ENCODE assay signal across 1 cellular context in the genomic region with DNA sequence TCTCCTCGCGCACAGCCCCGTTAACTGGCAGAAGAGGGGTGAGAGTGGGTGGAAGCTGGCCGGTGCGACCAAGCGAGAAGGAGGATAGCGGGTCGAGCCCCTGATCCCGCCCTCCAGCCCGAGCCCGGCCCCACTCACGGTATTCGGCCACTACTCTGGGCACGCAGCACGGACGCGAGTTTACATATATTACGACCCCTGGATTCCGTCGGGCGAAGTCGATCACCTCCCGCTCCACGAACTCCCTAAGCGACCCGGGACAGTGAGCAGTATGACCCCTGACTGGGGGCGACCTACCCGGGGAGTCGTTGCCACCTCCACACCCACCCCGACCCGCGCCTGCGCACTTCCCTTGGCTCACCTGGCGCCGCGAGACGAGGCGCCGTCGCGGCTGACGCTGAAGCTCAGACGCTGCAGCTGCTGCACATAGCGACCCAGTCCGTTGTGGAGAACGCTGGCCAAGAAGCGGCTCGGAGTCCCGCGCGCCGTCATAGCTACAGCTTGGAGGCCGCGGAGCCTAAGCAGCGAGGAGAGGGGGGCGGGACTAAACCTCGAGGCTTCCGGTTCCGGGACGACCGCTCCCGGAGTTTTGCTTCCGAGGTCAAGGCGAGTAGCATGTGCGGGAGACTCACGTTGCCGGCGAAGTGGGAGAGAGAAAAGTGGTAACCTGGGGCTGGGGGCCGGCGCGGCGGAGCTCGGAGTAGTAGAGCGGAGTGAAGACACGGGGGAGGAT.
TF ChIP-seq lines count a peak whose summit lies in the region.

A gene (minus strand): TSS at position 546 of the 733 bp plus-strand sequence. CDS start 54 bp downstream, at position 492.
A gene (plus strand): TSS at position 592 of the 733 bp plus-strand sequence. CDS start 668 bp downstream, outside the sequence.

TF ChIP-seq in K562, 482 proteins besides CTCF, POLR2A, EP300 and RAD21 (continued from another document and continues in another):
- TF ChIP-seq PHB (CRISPR knock-in tag; IDR thresholded peaks at IDR 0.05) (no peak), ZC3H11A (IDR thresholded peaks at IDR 0.05; ENCODE audit: low read depth, low read length) (no peak), POLR2AphosphoS2 (IDR thresholded peaks at IDR 0.05; ENCODE audit: low read length) (no peak), ZNF316 (IDR thresholded peaks at IDR 0.05) (no peak), PHTF2 (CRISPR knock-in tag; IDR thresholded peaks at IDR 0.05) (no peak), HDAC3 (IDR thresholded peaks at IDR 0.05; ENCODE audit: borderline replicate concordance, partially characterized antibody) (no peak), ARID1B (IDR thresholded peaks at IDR 0.05) (0 out of 2 replicates have a peak, but pooled peaks have one; percentile 6), ZNF507 (tag; conservative IDR thresholded peaks at IDR 0.05) (no peak), MYNN (IDR thresholded peaks at IDR 0.05) (no peak), MYNN (CRISPR knock-in tag; IDR thresholded peaks at IDR 0.05) (no peak), STAT5B (CRISPR knock-in tag; IDR thresholded peaks at IDR 0.05) (no peak), ERF (CRISPR knock-in tag; IDR thresholded peaks at IDR 0.05) (no peak), NR3C1 (CRISPR knock-in tag; IDR thresholded peaks at IDR 0.05) (no peak), HNRNPUL1 (IDR thresholded peaks at IDR 0.05; ENCODE audit: low read length) (no peak), GTF2E2 (tag; IDR thresholded peaks at IDR 0.05) (no peak), ZNF134 (CRISPR knock-in tag; conservative IDR thresholded peaks at IDR 0.05) (no peak), NUFIP1 (IDR thresholded peaks at IDR 0.05; ENCODE audit: partially characterized antibody) (no peak), MEIS2 (IDR thresholded peaks at IDR 0.05; ENCODE audit: partially characterized antibody) (peak; percentile 30), FOXK1 (CRISPR knock-in tag; IDR thresholded peaks at IDR 0.05; ENCODE audit: borderline replicate concordance) (no peak), RBBP5 (IDR thresholded peaks at IDR 0.05; ENCODE audit: borderline replicate concordance, insufficient read depth, low read length, poor library complexity, severe bottlenecking) (peak; percentile 90), ZNF124 (CRISPR knock-in tag; IDR thresholded peaks at IDR 0.05) (no peak), NR1H2 (CRISPR knock-in tag; IDR thresholded peaks at IDR 0.05) (no peak), ASH1L (IDR thresholded peaks at IDR 0.05; ENCODE audit: borderline replicate concordance, low read depth, partially characterized antibody) (no peak), HSF4 (CRISPR knock-in tag; IDR thresholded peaks at IDR 0.05; ENCODE audit: borderline replicate concordance) (no peak), CBX8 (IDR thresholded peaks at IDR 0.05; ENCODE audit: borderline replicate concordance, extremely low read depth, low read depth, low read length, poor library complexity, severe bottlenecking) (no peak)
- TF ChIP-seq, protein P1, sequence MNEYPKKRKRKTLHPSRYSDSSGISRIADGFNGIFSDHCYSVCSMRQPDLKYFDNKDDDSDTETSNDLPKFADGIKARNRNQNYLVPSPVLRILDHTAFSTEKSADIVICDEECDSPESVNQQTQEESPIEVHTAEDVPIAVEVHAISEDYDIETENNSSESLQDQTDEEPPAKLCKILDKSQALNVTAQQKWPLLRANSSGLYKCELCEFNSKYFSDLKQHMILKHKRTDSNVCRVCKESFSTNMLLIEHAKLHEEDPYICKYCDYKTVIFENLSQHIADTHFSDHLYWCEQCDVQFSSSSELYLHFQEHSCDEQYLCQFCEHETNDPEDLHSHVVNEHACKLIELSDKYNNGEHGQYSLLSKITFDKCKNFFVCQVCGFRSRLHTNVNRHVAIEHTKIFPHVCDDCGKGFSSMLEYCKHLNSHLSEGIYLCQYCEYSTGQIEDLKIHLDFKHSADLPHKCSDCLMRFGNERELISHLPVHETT (CRISPR knock-in tag; conservative IDR thresholded peaks at IDR 0.05 in 1 of 2, IDR thresholded peaks at IDR 0.05 in 1 of 2), result no peak
- TF ChIP-seq, protein P2, sequence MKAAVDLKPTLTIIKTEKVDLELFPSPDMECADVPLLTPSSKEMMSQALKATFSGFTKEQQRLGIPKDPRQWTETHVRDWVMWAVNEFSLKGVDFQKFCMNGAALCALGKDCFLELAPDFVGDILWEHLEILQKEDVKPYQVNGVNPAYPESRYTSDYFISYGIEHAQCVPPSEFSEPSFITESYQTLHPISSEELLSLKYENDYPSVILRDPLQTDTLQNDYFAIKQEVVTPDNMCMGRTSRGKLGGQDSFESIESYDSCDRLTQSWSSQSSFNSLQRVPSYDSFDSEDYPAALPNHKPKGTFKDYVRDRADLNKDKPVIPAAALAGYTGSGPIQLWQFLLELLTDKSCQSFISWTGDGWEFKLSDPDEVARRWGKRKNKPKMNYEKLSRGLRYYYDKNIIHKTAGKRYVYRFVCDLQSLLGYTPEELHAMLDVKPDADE (conservative IDR thresholded peaks at IDR 0.05; ENCODE audit: control insufficient read depth, low read depth, low read length), result no peak; the same call in 1 of the 2 replicates
- TF ChIP-seq, protein P3, sequence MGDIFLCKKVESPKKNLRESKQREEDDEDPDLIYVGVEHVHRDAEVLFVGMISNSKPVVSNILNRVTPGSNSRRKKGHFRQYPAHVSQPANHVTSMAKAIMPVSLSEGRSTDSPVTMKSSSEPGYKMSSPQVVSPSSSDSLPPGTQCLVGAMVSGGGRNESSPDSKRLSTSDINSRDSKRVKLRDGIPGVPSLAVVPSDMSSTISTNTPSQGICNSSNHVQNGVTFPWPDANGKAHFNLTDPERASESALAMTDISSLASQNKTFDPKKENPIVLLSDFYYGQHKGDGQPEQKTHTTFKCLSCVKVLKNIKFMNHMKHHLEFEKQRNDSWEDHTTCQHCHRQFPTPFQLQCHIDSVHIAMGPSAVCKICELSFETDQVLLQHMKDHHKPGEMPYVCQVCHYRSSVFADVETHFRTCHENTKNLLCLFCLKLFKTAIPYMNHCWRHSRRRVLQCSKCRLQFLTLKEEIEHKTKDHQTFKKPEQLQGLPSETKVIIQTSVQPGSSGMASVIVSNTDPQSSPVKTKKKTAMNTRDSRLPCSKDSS (IDR thresholded peaks at IDR 0.05; ENCODE audit: low read depth, partially characterized antibody), result no peak
- TF ChIP-seq, protein P4, sequence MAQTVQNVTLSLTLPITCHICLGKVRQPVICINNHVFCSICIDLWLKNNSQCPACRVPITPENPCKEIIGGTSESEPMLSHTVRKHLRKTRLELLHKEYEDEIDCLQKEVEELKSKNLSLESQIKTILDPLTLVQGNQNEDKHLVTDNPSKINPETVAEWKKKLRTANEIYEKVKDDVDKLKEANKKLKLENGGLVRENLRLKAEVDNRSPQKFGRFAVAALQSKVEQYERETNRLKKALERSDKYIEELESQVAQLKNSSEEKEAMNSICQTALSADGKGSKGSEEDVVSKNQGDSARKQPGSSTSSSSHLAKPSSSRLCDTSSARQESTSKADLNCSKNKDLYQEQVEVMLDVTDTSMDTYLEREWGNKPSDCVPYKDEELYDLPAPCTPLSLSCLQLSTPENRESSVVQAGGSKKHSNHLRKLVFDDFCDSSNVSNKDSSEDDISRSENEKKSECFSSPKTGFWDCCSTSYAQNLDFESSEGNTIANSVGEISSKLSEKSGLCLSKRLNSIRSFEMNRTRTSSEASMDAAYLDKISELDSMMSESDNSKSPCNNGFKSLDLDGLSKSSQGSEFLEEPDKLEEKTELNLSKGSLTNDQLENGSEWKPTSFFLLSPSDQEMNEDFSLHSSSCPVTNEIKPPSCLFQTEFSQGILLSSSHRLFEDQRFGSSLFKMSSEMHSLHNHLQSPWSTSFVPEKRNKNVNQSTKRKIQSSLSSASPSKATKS (CRISPR knock-in tag; IDR thresholded peaks at IDR 0.05), result no peak
- TF ChIP-seq, protein P5, sequence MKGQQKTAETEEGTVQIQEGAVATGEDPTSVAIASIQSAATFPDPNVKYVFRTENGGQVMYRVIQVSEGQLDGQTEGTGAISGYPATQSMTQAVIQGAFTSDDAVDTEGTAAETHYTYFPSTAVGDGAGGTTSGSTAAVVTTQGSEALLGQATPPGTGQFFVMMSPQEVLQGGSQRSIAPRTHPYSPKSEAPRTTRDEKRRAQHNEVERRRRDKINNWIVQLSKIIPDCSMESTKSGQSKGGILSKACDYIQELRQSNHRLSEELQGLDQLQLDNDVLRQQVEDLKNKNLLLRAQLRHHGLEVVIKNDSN (CRISPR knock-in tag; IDR thresholded peaks at IDR 0.05), result no peak
- TF ChIP-seq, protein P6, sequence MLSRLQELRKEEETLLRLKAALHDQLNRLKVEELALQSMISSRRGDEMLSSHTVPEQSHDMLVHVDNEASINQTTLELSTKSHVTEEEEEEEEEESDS (CRISPR knock-in tag; IDR thresholded peaks at IDR 0.05), result no peak
- TF ChIP-seq, protein P7, sequence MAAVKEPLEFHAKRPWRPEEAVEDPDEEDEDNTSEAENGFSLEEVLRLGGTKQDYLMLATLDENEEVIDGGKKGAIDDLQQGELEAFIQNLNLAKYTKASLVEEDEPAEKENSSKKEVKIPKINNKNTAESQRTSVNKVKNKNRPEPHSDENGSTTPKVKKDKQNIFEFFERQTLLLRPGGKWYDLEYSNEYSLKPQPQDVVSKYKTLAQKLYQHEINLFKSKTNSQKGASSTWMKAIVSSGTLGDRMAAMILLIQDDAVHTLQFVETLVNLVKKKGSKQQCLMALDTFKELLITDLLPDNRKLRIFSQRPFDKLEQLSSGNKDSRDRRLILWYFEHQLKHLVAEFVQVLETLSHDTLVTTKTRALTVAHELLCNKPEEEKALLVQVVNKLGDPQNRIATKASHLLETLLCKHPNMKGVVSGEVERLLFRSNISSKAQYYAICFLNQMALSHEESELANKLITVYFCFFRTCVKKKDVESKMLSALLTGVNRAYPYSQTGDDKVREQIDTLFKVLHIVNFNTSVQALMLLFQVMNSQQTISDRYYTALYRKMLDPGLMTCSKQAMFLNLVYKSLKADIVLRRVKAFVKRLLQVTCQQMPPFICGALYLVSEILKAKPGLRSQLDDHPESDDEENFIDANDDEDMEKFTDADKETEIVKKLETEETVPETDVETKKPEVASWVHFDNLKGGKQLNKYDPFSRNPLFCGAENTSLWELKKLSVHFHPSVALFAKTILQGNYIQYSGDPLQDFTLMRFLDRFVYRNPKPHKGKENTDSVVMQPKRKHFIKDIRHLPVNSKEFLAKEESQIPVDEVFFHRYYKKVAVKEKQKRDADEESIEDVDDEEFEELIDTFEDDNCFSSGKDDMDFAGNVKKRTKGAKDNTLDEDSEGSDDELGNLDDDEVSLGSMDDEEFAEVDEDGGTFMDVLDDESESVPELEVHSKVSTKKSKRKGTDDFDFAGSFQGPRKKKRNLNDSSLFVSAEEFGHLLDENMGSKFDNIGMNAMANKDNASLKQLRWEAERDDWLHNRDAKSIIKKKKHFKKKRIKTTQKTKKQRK (IDR thresholded peaks at IDR 0.05; ENCODE audit: borderline replicate concordance, low read depth, low read length), result no peak
- TF ChIP-seq, protein P8, sequence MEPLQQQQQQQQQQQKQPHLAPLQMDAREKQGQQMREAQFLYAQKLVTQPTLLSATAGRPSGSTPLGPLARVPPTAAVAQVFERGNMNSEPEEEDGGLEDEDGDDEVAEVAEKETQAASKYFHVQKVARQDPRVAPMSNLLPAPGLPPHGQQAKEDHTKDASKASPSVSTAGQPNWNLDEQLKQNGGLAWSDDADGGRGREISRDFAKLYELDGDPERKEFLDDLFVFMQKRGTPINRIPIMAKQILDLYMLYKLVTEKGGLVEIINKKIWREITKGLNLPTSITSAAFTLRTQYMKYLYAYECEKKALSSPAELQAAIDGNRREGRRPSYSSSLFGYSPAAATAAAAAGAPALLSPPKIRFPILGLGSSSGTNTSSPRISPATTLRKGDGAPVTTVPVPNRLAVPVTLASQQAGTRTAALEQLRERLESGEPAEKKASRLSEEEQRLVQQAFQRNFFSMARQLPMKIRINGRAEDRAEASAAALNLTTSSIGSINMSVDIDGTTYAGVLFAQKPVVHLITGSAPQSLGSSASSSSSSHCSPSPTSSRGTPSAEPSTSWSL (CRISPR knock-in tag; IDR thresholded peaks at IDR 0.05; ENCODE audit: borderline replicate concordance), result no peak
- TF ChIP-seq, protein P9, sequence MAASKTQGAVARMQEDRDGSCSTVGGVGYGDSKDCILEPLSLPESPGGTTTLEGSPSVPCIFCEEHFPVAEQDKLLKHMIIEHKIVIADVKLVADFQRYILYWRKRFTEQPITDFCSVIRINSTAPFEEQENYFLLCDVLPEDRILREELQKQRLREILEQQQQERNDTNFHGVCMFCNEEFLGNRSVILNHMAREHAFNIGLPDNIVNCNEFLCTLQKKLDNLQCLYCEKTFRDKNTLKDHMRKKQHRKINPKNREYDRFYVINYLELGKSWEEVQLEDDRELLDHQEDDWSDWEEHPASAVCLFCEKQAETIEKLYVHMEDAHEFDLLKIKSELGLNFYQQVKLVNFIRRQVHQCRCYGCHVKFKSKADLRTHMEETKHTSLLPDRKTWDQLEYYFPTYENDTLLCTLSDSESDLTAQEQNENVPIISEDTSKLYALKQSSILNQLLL (CRISPR knock-in tag; IDR thresholded peaks at IDR 0.05; ENCODE audit: borderline replicate concordance), result no peak
- TF ChIP-seq, protein P10, sequence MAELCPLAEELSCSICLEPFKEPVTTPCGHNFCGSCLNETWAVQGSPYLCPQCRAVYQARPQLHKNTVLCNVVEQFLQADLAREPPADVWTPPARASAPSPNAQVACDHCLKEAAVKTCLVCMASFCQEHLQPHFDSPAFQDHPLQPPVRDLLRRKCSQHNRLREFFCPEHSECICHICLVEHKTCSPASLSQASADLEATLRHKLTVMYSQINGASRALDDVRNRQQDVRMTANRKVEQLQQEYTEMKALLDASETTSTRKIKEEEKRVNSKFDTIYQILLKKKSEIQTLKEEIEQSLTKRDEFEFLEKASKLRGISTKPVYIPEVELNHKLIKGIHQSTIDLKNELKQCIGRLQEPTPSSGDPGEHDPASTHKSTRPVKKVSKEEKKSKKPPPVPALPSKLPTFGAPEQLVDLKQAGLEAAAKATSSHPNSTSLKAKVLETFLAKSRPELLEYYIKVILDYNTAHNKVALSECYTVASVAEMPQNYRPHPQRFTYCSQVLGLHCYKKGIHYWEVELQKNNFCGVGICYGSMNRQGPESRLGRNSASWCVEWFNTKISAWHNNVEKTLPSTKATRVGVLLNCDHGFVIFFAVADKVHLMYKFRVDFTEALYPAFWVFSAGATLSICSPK (IDR thresholded peaks at IDR 0.05; ENCODE audit: borderline replicate concordance), result no peak
- TF ChIP-seq, protein P11, sequence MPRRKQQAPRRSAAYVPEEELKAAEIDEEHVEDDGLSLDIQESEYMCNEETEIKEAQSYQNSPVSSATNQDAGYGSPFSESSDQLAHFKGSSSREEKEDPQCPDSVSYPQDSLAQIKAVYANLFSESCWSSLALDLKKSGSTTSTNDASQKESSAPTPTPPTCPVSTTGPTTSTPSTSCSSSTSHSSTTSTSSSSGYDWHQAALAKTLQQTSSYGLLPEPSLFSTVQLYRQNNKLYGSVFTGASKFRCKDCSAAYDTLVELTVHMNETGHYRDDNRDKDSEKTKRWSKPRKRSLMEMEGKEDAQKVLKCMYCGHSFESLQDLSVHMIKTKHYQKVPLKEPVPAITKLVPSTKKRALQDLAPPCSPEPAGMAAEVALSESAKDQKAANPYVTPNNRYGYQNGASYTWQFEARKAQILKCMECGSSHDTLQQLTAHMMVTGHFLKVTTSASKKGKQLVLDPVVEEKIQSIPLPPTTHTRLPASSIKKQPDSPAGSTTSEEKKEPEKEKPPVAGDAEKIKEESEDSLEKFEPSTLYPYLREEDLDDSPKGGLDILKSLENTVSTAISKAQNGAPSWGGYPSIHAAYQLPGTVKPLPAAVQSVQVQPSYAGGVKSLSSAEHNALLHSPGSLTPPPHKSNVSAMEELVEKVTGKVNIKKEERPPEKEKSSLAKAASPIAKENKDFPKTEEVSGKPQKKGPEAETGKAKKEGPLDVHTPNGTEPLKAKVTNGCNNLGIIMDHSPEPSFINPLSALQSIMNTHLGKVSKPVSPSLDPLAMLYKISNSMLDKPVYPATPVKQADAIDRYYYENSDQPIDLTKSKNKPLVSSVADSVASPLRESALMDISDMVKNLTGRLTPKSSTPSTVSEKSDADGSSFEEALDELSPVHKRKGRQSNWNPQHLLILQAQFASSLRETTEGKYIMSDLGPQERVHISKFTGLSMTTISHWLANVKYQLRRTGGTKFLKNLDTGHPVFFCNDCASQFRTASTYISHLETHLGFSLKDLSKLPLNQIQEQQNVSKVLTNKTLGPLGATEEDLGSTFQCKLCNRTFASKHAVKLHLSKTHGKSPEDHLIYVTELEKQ (CRISPR knock-in tag; IDR thresholded peaks at IDR 0.05), result no peak
